ENCODE assay signal across 8 cellular contexts in genomic region chr13:110561335-110562033, GRCh38.
DNase-seq lines count a peak whose midpoint lies in the region; ATAC-seq and TF ChIP-seq lines count a peak whose summit lies in the region.

A gene with protein sequence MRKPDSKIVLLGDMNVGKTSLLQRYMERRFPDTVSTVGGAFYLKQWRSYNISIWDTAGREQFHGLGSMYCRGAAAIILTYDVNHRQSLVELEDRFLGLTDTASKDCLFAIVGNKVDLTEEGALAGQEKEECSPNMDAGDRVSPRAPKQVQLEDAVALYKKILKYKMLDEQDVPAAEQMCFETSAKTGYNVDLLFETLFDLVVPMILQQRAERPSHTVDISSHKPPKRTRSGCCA (minus strand): TSS chr13:110561722. CDS start chr13:110561519, 203 bp downstream.

- peak; percentile 8 for DNase-seq in NCI-H1436 (lab: John Stamatoyannopoulos, UW)
- DNase-seq in NCI-H1436 treated with DMSO at 0.1 percent for 48 hours (lab: John Stamatoyannopoulos, UW): no peak
- DNase-seq in NCI-H2029 treated with DMSO at 0.1 percent for 48 hours (lab: John Stamatoyannopoulos, UW): peak; percentile 53
- DNase-seq in activated CD4-positive, alpha-beta T cell treated with anti-CD3 and anti-CD28 coated beads for 24 hours (ENCODE audit: low read depth in 2 of 2): peak; percentile 13 to 54
- DNase-seq in choroid plexus epithelial cell (ENCODE audit: low read depth): peak; percentile 90
- DNase-seq in left kidney (ENCODE audit: low read depth, low spot score): peak; percentile 93
- DNase-seq in stimulated activated CD4-positive, alpha-beta T cell treated with anti-CD3 and anti-CD28 coated beads, Interleukin-2, amount 100 ng/mL, for 24 hours: peak; percentile 55 to 73

- ATAC-seq in HG02763 (IDR thresholded peaks at IDR 0.05; ENCODE audit: unreplicated experiment): peak; percentile 71

- peak within 1 kb of the TSS; percentile 80 for H3K4me3 ChIP-seq in choroid plexus epithelial cell (ENCODE audit: low read depth, low read length)

- TF ChIP-seq CTCF in choroid plexus epithelial cell (conservative IDR thresholded peaks at IDR 0.05; ENCODE audit: low read depth, low read length): no peak
